7 cellular contexts compared by ENCODE assay signal in the genomic region with DNA sequence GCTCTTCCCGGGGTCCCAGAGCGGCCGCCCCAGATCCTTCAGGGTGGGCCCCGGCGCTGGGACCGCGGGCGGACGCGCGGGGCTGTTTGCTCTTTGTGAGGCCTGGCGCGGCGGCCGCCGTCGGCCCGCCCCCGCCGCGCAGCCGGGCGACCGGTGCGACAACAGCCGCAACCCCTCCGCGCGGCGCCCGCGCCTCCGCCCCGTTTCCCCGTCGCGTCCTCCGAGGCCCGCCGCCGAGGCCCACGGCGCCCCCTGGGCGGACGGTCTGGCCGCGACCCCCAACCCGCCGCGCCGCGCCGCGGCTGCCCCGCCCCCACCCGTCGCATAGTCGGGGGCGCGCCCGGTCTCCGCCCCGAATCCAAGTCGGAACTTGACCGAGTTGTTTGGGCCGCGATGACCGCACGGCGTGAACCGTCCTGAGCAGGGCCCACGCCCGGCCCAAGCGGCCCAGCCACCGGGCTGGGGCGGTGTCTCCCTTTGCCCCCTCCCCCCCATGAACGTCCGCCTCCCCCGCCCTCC. TPM values are rescaled to one million over a fixed set of nuclear protein-coding genes. Genes with fewer than 3 reads are reported as not detected.
DNase-seq lines count a peak whose midpoint lies in the region; ATAC-seq and TF ChIP-seq lines count a peak whose summit lies in the region.

No MANE protein-coding gene starts in this region.

- POLR2A ChIA-PET in activated CD8-positive, alpha-beta T cell treated with anti-CD3 and anti-CD28 coated beads, Interleukin-2, amount 10 ng/mL, durations not matched to agents 7 days and 5 days (lab: Charles Lee): interaction anchor here (0.7 to 2.0 kb wide), 11 partner anchors 8 to 1173 kb away, joined by 3 to 10 read pairs (median 5); a partner anchor contains a TSS

- H3K36me3 Mint-ChIP-seq in activated CD8-positive, alpha-beta T cell treated with anti-CD3 and anti-CD28 coated beads, Interleukin-2, amount 10 ng/mL, durations not matched to agents 7 days and 5 days (ENCODE audit: low read depth): peaks cover 3% of the 10 kb centered on the region

- no peak for TF ChIP-seq EP300 in gastroesophageal sphincter (IDR thresholded peaks at IDR 0.05)

- no peaks in the 10 kb centered on the region for H3K27me3 Mint-ChIP-seq in activated CD8-positive, alpha-beta T cell treated with anti-CD3 and anti-CD28 coated beads, Interleukin-2, amount 10 ng/mL, durations not matched to agents 7 days and 5 days (ENCODE audit: low read depth)

- peak overlapping the region; percentile 83 for H3K4me3 Mint-ChIP-seq in activated CD8-positive, alpha-beta T cell treated with anti-CD3 and anti-CD28 coated beads, Interleukin-2, amount 10 ng/mL, durations not matched to agents 7 days and 5 days

- peaks cover 0 to 16% of the 10 kb centered on the region in 2 donors for H3K36me3 ChIP-seq in gastroesophageal sphincter
- no peaks in the 10 kb centered on the region for H3K36me3 ChIP-seq in prostate gland

- TF ChIP-seq POLR2A in gastroesophageal sphincter (IDR thresholded peaks at IDR 0.05): no peak
- TF ChIP-seq POLR2A in prostate gland (IDR thresholded peaks at IDR 0.05): no peak

- H3K4me1 ChIP-seq in gastroesophageal sphincter (peaks cover 11 to 52% (median 29%) of the 10 kb centered on the region in 3 donors), prostate gland (replicated peaks) (peaks cover 9% of the 10 kb centered on the region)

- intact Hi-C loops in prostate gland (cut with DNase I): no loop called here

- WGBS in gastroesophageal sphincter (ENCODE audit: low coverage in 1 of 2), 2 donors: no CpG with 5 or more reads among the region's 79 CpGs
- 0% methylated on average over 20 of the region's 79 CpGs for WGBS in prostate gland

- H3K9me3 Mint-ChIP-seq in activated CD8-positive, alpha-beta T cell treated with anti-CD3 and anti-CD28 coated beads, Interleukin-2, amount 10 ng/mL, durations not matched to agents 7 days and 5 days (ENCODE audit: insufficient read depth): no peaks in the 10 kb centered on the region

- H3K4me3 ChIP-seq in gastroesophageal sphincter (peak overlapping the region; percentile 78 to 90), prostate gland (peak overlapping the region; percentile 97 to 99)

- CTCF ChIA-PET in activated CD8-positive, alpha-beta T cell treated with anti-CD3 and anti-CD28 coated beads, Interleukin-2, amount 10 ng/mL, durations not matched to agents 7 days and 5 days (lab: Charles Lee): interaction anchor here (1.0 to 11.8 kb wide), 13 partner anchors 7 to 564 kb away, joined by 3 to 174 read pairs (median 5); a partner anchor contains a TSS

- ATAC-seq in GM18519 (IDR thresholded peaks at IDR 0.05; ENCODE audit: low FRiP score, unreplicated experiment) (peak; percentile 1), HG03039 (IDR thresholded peaks at IDR 0.05; ENCODE audit: unreplicated experiment) (peak; percentile 0), gastroesophageal sphincter (peak; percentile 16), HG03521 (IDR thresholded peaks at IDR 0.05; ENCODE audit: unreplicated experiment) (no peak)
- peak; percentile 10 for ATAC-seq in activated CD8-positive, alpha-beta T cell treated with anti-CD3 and anti-CD28 coated beads, Interleukin-2, amount 10 ng/mL, durations not matched to agents 7 days and 5 days

- no peak for TF ChIP-seq CTCF in gastroesophageal sphincter (IDR thresholded peaks at IDR 0.05)
- TF ChIP-seq CTCF in prostate gland (IDR thresholded peaks at IDR 0.05): no peak

- H3K27ac Mint-ChIP-seq in activated CD8-positive, alpha-beta T cell treated with anti-CD3 and anti-CD28 coated beads, Interleukin-2, amount 10 ng/mL, durations not matched to agents 7 days and 5 days: peak overlapping the region; percentile 80

- H3K27ac ChIP-seq in gastroesophageal sphincter: peak overlapping the region; percentile 97 to 100 (median 98)
- H3K27ac ChIP-seq in prostate gland: peak overlapping the region; percentile 99 to 100

- peaks cover 31% of the 10 kb centered on the region for H3K4me1 Mint-ChIP-seq in activated CD8-positive, alpha-beta T cell treated with anti-CD3 and anti-CD28 coated beads, Interleukin-2, amount 10 ng/mL, durations not matched to agents 7 days and 5 days (ENCODE audit: low read depth)

- H3K27me3 ChIP-seq in gastroesophageal sphincter: no peaks in the 10 kb centered on the region
- no peaks in the 10 kb centered on the region for H3K27me3 ChIP-seq in prostate gland (replicated peaks; ENCODE audit: insufficient read depth)

- peak; percentile 27 for DNase-seq in activated CD8-positive, alpha-beta T cell treated with anti-CD3 and anti-CD28 coated beads, Interleukin-2, amount 10 ng/mL, durations not matched to agents 7 days and 5 days
- no peak for DNase-seq in prostate gland (ENCODE audit: low spot score)
- DNase-seq in NCI-H1436 (lab: John Stamatoyannopoulos, UW): no peak

- H3K9me3 ChIP-seq in gastroesophageal sphincter (no peaks in the 10 kb centered on the region), prostate gland (no peaks in the 10 kb centered on the region)

RNA-seq across cellular contexts. Expression of a gene that starts 0.4 kb away (rescaled TPM):
- total RNA-seq in activated CD8-positive, alpha-beta T cell treated with anti-CD3 and anti-CD28 coated beads, Interleukin-2, amount 10 ng/mL, durations not matched to agents 7 days and 5 days: 10 to 100 TPM; 32.5 to 34.9 TPM
- total RNA-seq in gastroesophageal sphincter (100 to 1,000 TPM; 109 to 159 (median 136) TPM), prostate gland (100 to 1,000 TPM in 1 of 2 donors, 10 to 100 TPM in 1; 81.8 to 123 TPM)
